20 cellular contexts compared by ENCODE assay signal in genomic region chr1:47930215-47930885, GRCh38.
A peak's percentile ranks its signal among the peaks of the same experiment; 100 is the strongest.
DNase-seq lines count a peak whose midpoint lies in the region; ATAC-seq and TF ChIP-seq lines count a peak whose summit lies in the region.
"Had no signal": no experiment of that assay in that cellular context is flagged by ENCODE, and none has a peak within 500 bp of the region (broad histone marks: within the 10 kb centered on the region; RNA-seq: fewer than 3 reads in every experiment).

No MANE protein-coding gene starts in this region.

- no peaks in the 10 kb centered on the region for H3K9me3 ChIP-seq in tibial artery

- no peak for ATAC-seq in Right ventricle myocardium inferior
- ATAC-seq: Panc1 had no signal

- H3K4me1 ChIP-seq in tibial artery, result peaks cover 3 to 88% (median 67%) of the 10 kb centered on the region in 4 donors

- DNase-seq in cardiac septum (ENCODE audit: low spot score), result peak; percentile 61
- DNase-seq in Right ventricle myocardium inferior (ENCODE audit: missing footprints), result no peak
- peak; percentile 53 for DNase-seq in SK-N-DZ (ENCODE audit: low spot score)
- DNase-seq in choroid plexus epithelial cell (ENCODE audit: low read depth), result peak; percentile 24
- DNase-seq in tibial artery, result no peak
- DNase-seq in DMS153 (lab: John Stamatoyannopoulos, UW), result no peak
- no peak for DNase-seq in NCI-H1105 treated with DMSO at 0.1 percent for 48 hours (lab: John Stamatoyannopoulos, UW)
- DNase-seq in NCI-H524 treated with DMSO at 0.1 percent for 48 hours (lab: John Stamatoyannopoulos, UW), result no peak
- DNase-seq: AML-193, DMS79, H7, HFFc6, IMR-90, MV-4-11, NCI-H1694, NCI-H2081 treated with DMSO at 0.1 percent for 48 hours, NCI-H2171 treated with DMSO at 0.1 percent for 48 hours, NCI-H526 treated with DMSO at 0.1 percent for 48 hours had no signal

- intact Hi-C loops in cardiac septum (cut with DNase I), result loop anchor here (5.0 kb wide), 2 partner anchors 173 to 193 kb away; no protein-coding TSS in a partner anchor
- intact Hi-C loops in Right ventricle myocardium inferior (cut with DNase I), result no loop called here
- intact Hi-C loops in tibial artery (cut with DNase I; ENCODE audit: low total_unique reads), result no loop called here

- no peak overlapping the region for H3K4me3 ChIP-seq in choroid plexus epithelial cell (ENCODE audit: low read depth, low read length)
- no peak overlapping the region for H3K4me3 ChIP-seq in tibial artery

- peak overlapping the region; percentile 25 to 37 for H3K27ac ChIP-seq in tibial artery
- H3K27ac ChIP-seq: KMS-11 had no signal

- no peaks in the 10 kb centered on the region for H3K27me3 ChIP-seq in tibial artery

- no peaks in the 10 kb centered on the region for H3K36me3 ChIP-seq in tibial artery

- no peak for TF ChIP-seq CTCF in choroid plexus epithelial cell (conservative IDR thresholded peaks at IDR 0.05; ENCODE audit: low read depth, low read length)
- TF ChIP-seq CTCF in tibial artery (IDR thresholded peaks at IDR 0.05), result no peak

Comparison
In these comparisons a context has a peak if more than half of its experiments do, and no peak if none do; other contexts are left out.
1. DNase-seq: peak in cardiac septum (single experiment), SK-N-DZ (single experiment) and choroid plexus epithelial cell (single experiment); none in Right ventricle myocardium inferior (single experiment), tibial artery (0 of 2), DMS153 (single experiment), NCI-H1105 treated with DMSO at 0.1 percent for 48 hours (single experiment) and NCI-H524 treated with DMSO at 0.1 percent for 48 hours (single experiment).